13 cellular contexts compared by ENCODE assay signal in the genomic region with DNA sequence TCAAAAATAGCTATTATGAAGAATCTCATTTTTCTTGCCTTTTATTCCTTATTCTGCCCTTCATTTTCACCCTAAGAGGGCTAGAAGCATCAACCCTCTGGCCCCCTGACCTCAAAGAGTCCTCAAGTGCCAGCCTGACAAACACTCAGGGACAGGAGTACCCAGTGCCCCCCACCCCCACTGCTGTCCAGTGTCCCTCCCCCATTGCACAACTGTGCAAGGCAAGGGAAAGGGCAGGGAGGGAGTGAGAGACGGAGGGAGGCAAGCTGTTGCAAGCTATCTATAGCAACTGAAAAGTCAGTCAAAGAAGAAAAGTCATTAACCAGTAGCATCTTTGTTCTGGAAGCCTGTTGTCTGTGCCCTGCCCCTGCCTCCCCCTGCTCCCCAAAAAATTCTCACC. TPM values are rescaled to one million over a fixed set of nuclear protein-coding genes. Genes with fewer than 3 reads are reported as not detected.
"Had no signal": no experiment of that assay in that cellular context is flagged by ENCODE, and none has a peak within 500 bp of the region (broad histone marks: within the 10 kb centered on the region; RNA-seq: fewer than 3 reads in every experiment).

No MANE protein-coding gene starts in this region.

RNA-seq across cellular contexts. Expression of a gene that starts 21.1 kb away (rescaled TPM):
- total RNA-seq: activated naive CD4-positive, alpha-beta T cell treated with anti-CD3 and anti-CD28 coated beads for 36 hours; activated naive CD4-positive, alpha-beta T cell treated with anti-CD3 and anti-CD28 coated beads, Interleukin-2, amount 50 U/mL, for 72 hours; activated naive CD8-positive, alpha-beta T cell treated with anti-CD3 and anti-CD28 coated beads for 36 hours; activated T-helper 2 cell treated with anti-CD3 and anti-CD28 coated beads, Interferon-gamma antibody, Interleukin-2, Interleukin-4, amounts not matched to agents 10 μg/mL and 5 μg/mL and 100 μg/mL, durations not matched to agents 14 hours and 24 hours and 36 hours; ascending aorta had no signal

RNA-seq across cellular contexts. Expression of a gene that starts 33.2 kb away (rescaled TPM):
- total RNA-seq: activated naive CD4-positive, alpha-beta T cell treated with anti-CD3 and anti-CD28 coated beads for 36 hours; activated T-helper 1 cell treated with anti-CD3 and anti-CD28 coated beads, Interleukin-12 subunit alpha, Interleukin-12 subunit beta, Interleukin-2, Interleukin-4 antibody, amounts not matched to agents 30 ng/mL and 10 ng/mL and 1 ng/mL, durations not matched to agents 14 hours and 24 hours and 36 hours; activated T-helper 17 cell treated with anti-CD3 and anti-CD28 coated beads, Interleukin-2, amount 50 U/mL, for 72 hours; activated T-helper 2 cell treated with anti-CD3 and anti-CD28 coated beads, Interferon-gamma antibody, Interleukin-2, Interleukin-4, amounts not matched to agents 10 μg/mL and 5 μg/mL and 100 μg/mL, durations not matched to agents 14 hours and 24 hours and 36 hours; ascending aorta; astrocyte; body of pancreas; bronchial epithelial cell; cardiac muscle cell; cerebellum; chondrocyte had no signal
